ENCODE assay signal across 1 cellular context in genomic region chr19:49539192-49539952, GRCh38.
A peak's percentile ranks its signal among the peaks of the same experiment; 100 is the strongest.
TF ChIP-seq lines count a peak whose summit lies in the region.

No MANE protein-coding gene starts in this region.

TF ChIP-seq in HepG2, 621 proteins besides CTCF, POLR2A, EP300 and RAD21:
- TF ChIP-seq ATF1 (CRISPR knock-in tag; IDR thresholded peaks at IDR 0.05), result no peak
- TF ChIP-seq LBX2 (CRISPR knock-in tag; IDR thresholded peaks at IDR 0.05; ENCODE audit: borderline replicate concordance), result no peak
- TF ChIP-seq E2F5 (CRISPR knock-in tag; conservative IDR thresholded peaks at IDR 0.05), result no peak
- no peak for TF ChIP-seq ONECUT2 (CRISPR knock-in tag; IDR thresholded peaks at IDR 0.05)
- TF ChIP-seq ZKSCAN8 (CRISPR knock-in tag; IDR thresholded peaks at IDR 0.05; ENCODE audit: borderline replicate concordance), result peak; percentile 66; the same call in 1 of the 2 replicates
- TF ChIP-seq TMF1 (CRISPR knock-in tag; IDR thresholded peaks at IDR 0.05; ENCODE audit: low read depth), result no peak
- no peak for TF ChIP-seq TCF7L2 (IDR thresholded peaks at IDR 0.05; ENCODE audit: low read depth, low read length)
